In genomic region chr2:24327988-24328387, GRCh38 we compare ENCODE assay signal across 16 cellular contexts. TPM values are rescaled to one million over a fixed set of nuclear protein-coding genes. Genes with fewer than 3 reads are reported as not detected.
DNase-seq lines count a peak whose midpoint lies in the region; ATAC-seq, FAIRE-seq and TF ChIP-seq lines count a peak whose summit lies in the region.
"Had no signal": no experiment of that assay in that cellular context is flagged by ENCODE, and none has a peak within 500 bp of the region (broad histone marks: within the 10 kb centered on the region; RNA-seq: fewer than 3 reads in every experiment).

No MANE protein-coding gene starts in this region.

- no peak overlapping the region for H3K27ac Mint-ChIP-seq in neural progenitor cell
- H3K27ac Mint-ChIP-seq: activated CD4-positive, alpha-beta T cell treated with anti-CD3 and anti-CD28 coated beads, Interleukin-2, amount 10 ng/mL, durations not matched to agents 24 days and 14 days had no signal

- no peaks in the 10 kb centered on the region for H3F3A ChIP-seq in neural progenitor cell (ENCODE audit: low read depth)

- no peaks in the 10 kb centered on the region for H3K9me3 ChIP-seq in endothelial cell of umbilical vein (replicated peaks; ENCODE audit: control insufficient read depth, insufficient read depth, low read length)
- no peaks in the 10 kb centered on the region for H3K9me3 ChIP-seq in neural progenitor cell (ENCODE audit: low read depth)
- H3K9me3 ChIP-seq: testis had no signal

- TF ChIP-seq CTCF in endothelial cell of umbilical vein (IDR thresholded peaks at IDR 0.05; ENCODE audit: extremely low read depth in 1 of 2, insufficient read depth in 1 of 2, low read depth in 1 of 2, low read length in 2 of 2) (no peak), neural progenitor cell (IDR thresholded peaks at IDR 0.05) (no peak)

- H4K20me1 ChIP-seq in endothelial cell of umbilical vein (replicated peaks; ENCODE audit: control insufficient read depth, extremely low read depth, insufficient read depth, low read length) (no peaks in the 10 kb centered on the region), neural progenitor cell (ENCODE audit: low read depth) (no peaks in the 10 kb centered on the region)

- dilution Hi-C loops in endothelial cell of umbilical vein (cut with MboI; ENCODE audit: extremely low pct_ligation_motif_present, low sequenced_read_pairs), result no loop called here

- intact Hi-C loops in endothelial cell of umbilical vein (cut with micrococcal nuclease) (no loop called here), posterior vena cava (cut with DNase I) (no loop called here)

- H3K36me3 Mint-ChIP-seq in neural progenitor cell, result no peaks in the 10 kb centered on the region

- H3K27ac ChIP-seq in endothelial cell of umbilical vein (ENCODE audit: insufficient read depth, low read depth, low read length) (no peak overlapping the region), neural progenitor cell (no peak overlapping the region)
- H3K27ac ChIP-seq: testis had no signal

- H3K4me1 ChIP-seq in endothelial cell of umbilical vein (ENCODE audit: control insufficient read depth, extremely low read depth, insufficient read depth, low read length), result peaks cover 21% of the 10 kb centered on the region
- peaks cover 6% of the 10 kb centered on the region for H3K4me1 ChIP-seq in neural progenitor cell

- H3K27me3 ChIP-seq in endothelial cell of umbilical vein (ENCODE audit: control insufficient read depth in 2 of 2, insufficient read depth in 2 of 2, low read length in 2 of 2) (no peaks in the 10 kb centered on the region), neural progenitor cell (no peaks in the 10 kb centered on the region)
- H3K27me3 ChIP-seq: testis had no signal

- no peak overlapping the region for H2AFZ ChIP-seq in endothelial cell of umbilical vein (ENCODE audit: low read depth, low read length)
- H2AFZ ChIP-seq in neural progenitor cell (replicated peaks), result no peak overlapping the region

- CTCF ChIA-PET in endothelial cell of umbilical vein (lab: Charles Lee), result interaction anchor here (0.8 to 0.9 kb wide), 4 partner anchors 43 to 893 kb away, joined by 3 read pairs; no protein-coding TSS in a partner anchor

- H3K27me3 Mint-ChIP-seq in neural progenitor cell (ENCODE audit: insufficient read depth, low read depth), result no peaks in the 10 kb centered on the region
- H3K27me3 Mint-ChIP-seq: activated CD4-positive, alpha-beta T cell treated with anti-CD3 and anti-CD28 coated beads, Interleukin-2, amount 10 ng/mL, durations not matched to agents 24 days and 14 days had no signal

- H3K79me2 ChIP-seq in endothelial cell of umbilical vein (ENCODE audit: control insufficient read depth, insufficient read depth, low read length) (peaks cover 29% of the 10 kb centered on the region), neural progenitor cell (ENCODE audit: low read depth) (no peaks in the 10 kb centered on the region)

- no peaks in the 10 kb centered on the region for H3K9me3 Mint-ChIP-seq in neural progenitor cell
- H3K9me3 Mint-ChIP-seq: activated CD4-positive, alpha-beta T cell treated with anti-CD3 and anti-CD28 coated beads, Interleukin-2, amount 10 ng/mL, durations not matched to agents 24 days and 14 days had no signal

- TF ChIP-seq POLR2A in GM12891 (IDR thresholded peaks at IDR 0.05; ENCODE audit: low read depth, low read length), result no peak
- no peak for TF ChIP-seq POLR2A in endothelial cell of umbilical vein (IDR thresholded peaks at IDR 0.05; ENCODE audit: low read depth, low read length)

- POLR2A ChIA-PET in endothelial cell of umbilical vein (lab: Charles Lee), result no interaction called here

- H3K4me3 Mint-ChIP-seq in neural progenitor cell, result no peak overlapping the region
- H3K4me3 Mint-ChIP-seq: activated CD4-positive, alpha-beta T cell treated with anti-CD3 and anti-CD28 coated beads, Interleukin-2, amount 10 ng/mL, durations not matched to agents 24 days and 14 days had no signal

- H3K36me3 ChIP-seq in endothelial cell of umbilical vein (ENCODE audit: control insufficient read depth in 2 of 2, extremely low read depth in 1 of 2, insufficient read depth in 2 of 2, low read length in 2 of 2) (no peaks in the 10 kb centered on the region), neural progenitor cell (no peaks in the 10 kb centered on the region)

- ATAC-seq in HG02763 (IDR thresholded peaks at IDR 0.05; ENCODE audit: unreplicated experiment), result no peak
- ATAC-seq: Panc1 had no signal

- BruUV-seq in endothelial cell of umbilical vein (replicated peaks; lab: Mats Ljungman, UMichigan), result no TSS peak

- FAIRE-seq in GM12891 (lab: Jason Lieb, UNC), result peak; percentile 70
- FAIRE-seq in endothelial cell of umbilical vein (lab: Jason Lieb, UNC), result no peak
- FAIRE-seq: endometrium had no signal

- H3K9me1 ChIP-seq in endothelial cell of umbilical vein (replicated peaks; ENCODE audit: control insufficient read depth, extremely low read depth, insufficient read depth, low read length), result no peaks in the 10 kb centered on the region

- no peak overlapping the region for H3K4me2 ChIP-seq in endothelial cell of umbilical vein (ENCODE audit: insufficient read depth, low read length)
- H3K4me2 ChIP-seq in neural progenitor cell, result peak overlapping the region; percentile 31

- DNase-seq in GM12891 (ENCODE audit: insufficient read length, low spot score) (no peak), NCI-H2227 (lab: John Stamatoyannopoulos, UW; ENCODE audit: unreplicated experiment) (peak; percentile 10), endothelial cell of umbilical vein (ENCODE audit: low read depth, low spot score) (peak; percentile 31), neural progenitor cell (ENCODE audit: low spot score) (peak; percentile 45), posterior vena cava (ENCODE audit: low spot score) (no peak), iPS-NIHi7 (ENCODE audit: extremely low spot score) (no peak)
- DNase-seq: activated CD4-positive, alpha-beta T cell treated with anti-CD3 and anti-CD28 coated beads, Interleukin-2, amount 10 ng/mL, durations not matched to agents 24 days and 14 days; activated naive CD4-positive, alpha-beta T cell; GDM1; NCI-H146; NCI-H510A; posterior cingulate gyrus; testis had no signal

- H3K9ac ChIP-seq in endothelial cell of umbilical vein (replicated peaks; ENCODE audit: extremely low read depth, insufficient read depth, low read length) (no peak overlapping the region), neural progenitor cell (no peak overlapping the region)

- H3K4me3 ChIP-seq in endothelial cell of umbilical vein (replicated peaks in 1 of 3; ENCODE audit: insufficient read depth in 1 of 3, low read depth in 1 of 3, low read length in 3 of 3) (no peak overlapping the region), neural progenitor cell (no peak overlapping the region)
- H3K4me3 ChIP-seq: testis had no signal

- H3K4me1 Mint-ChIP-seq in neural progenitor cell, result peaks cover 5% of the 10 kb centered on the region

TF ChIP-seq in GM12891, 5 proteins besides CTCF, POLR2A, EP300 and RAD21:
- TF ChIP-seq POU2F2 (IDR thresholded peaks at IDR 0.05; ENCODE audit: low read depth, low read length), result no peak
- no peak for TF ChIP-seq POLR2AphosphoS5 (IDR thresholded peaks at IDR 0.05; ENCODE audit: low read depth, low read length)
- TF ChIP-seq PAX5 (IDR thresholded peaks at IDR 0.05; ENCODE audit: insufficient read depth, low read length, severe bottlenecking), result no peak
- TF ChIP-seq TAF1 (IDR thresholded peaks at IDR 0.05; ENCODE audit: low read depth, low read length), result no peak
- TF ChIP-seq SPI1 (IDR thresholded peaks at IDR 0.05; ENCODE audit: low read depth, low read length), result no peak

TF ChIP-seq in endothelial cell of umbilical vein, 7 proteins besides CTCF, POLR2A, EP300 and RAD21:
- TF ChIP-seq GATA2 (IDR thresholded peaks at IDR 0.05; ENCODE audit: insufficient read depth, insufficient read length, low read depth, low read length), result no peak
- TF ChIP-seq FOS (IDR thresholded peaks at IDR 0.05; ENCODE audit: borderline replicate concordance, insufficient read depth, low read length), result no peak
- TF ChIP-seq EZH2 (IDR thresholded peaks at IDR 0.05; ENCODE audit: borderline replicate concordance, low read depth, low read length, severe bottlenecking), result no peak
- TF ChIP-seq POLR2AphosphoS5 (IDR thresholded peaks at IDR 0.05; ENCODE audit: insufficient read depth, low read depth, low read length), result no peak
- no peak for TF ChIP-seq MYC (IDR thresholded peaks at IDR 0.05; ENCODE audit: low read depth, low read length)
- no peak for TF ChIP-seq JUN (IDR thresholded peaks at IDR 0.05; ENCODE audit: borderline replicate concordance, insufficient read depth, insufficient read length, low read depth)
- TF ChIP-seq MAX (IDR thresholded peaks at IDR 0.05; ENCODE audit: insufficient read depth, insufficient read length), result no peak
TF ChIP-seq in endothelial cell of umbilical vein: peak in this region for 0.

RNA-seq across cellular contexts. Expression of gene ITSN2, which starts 32.3 kb away (rescaled TPM):
- polyA plus RNA-seq in GM12891 (2012; ENCODE audit: low read depth, missing spikeins), result 26.9 TPM
- total RNA-seq in endothelial cell of umbilical vein (56.8 and 60.1 TPM in 2 replicates), neural progenitor cell (ENCODE audit: low replicate concordance) (9.0 and 10.4 TPM in 2 replicates), posterior vena cava (10 to 100 TPM; 57.7 to 77.0 TPM)
- polyA plus RNA-seq in endothelial cell of umbilical vein, result 29.2 and 30.5 TPM in 2 replicates
- polyA plus RNA-seq in endothelial cell of umbilical vein (2011; cell fraction: cytosol; rRNA removed), result 21.5 and 22.4 TPM in 2 replicates
- polyA plus RNA-seq in endothelial cell of umbilical vein (2011; cell fraction: nucleus; rRNA removed), result 110 and 118 TPM in 2 replicates
- polyA plus RNA-seq in endothelial cell of umbilical vein (2012), result 31.2 and 35.8 TPM in 2 replicates
- 80.1 and 100 TPM in 2 replicates for polyA minus RNA-seq in endothelial cell of umbilical vein
- polyA minus RNA-seq in endothelial cell of umbilical vein (2011; cell fraction: cytosol; rRNA and poly(A)+ RNA removed), result 15.6 TPM
- 83.8 and 137 TPM in 2 replicates for polyA minus RNA-seq in endothelial cell of umbilical vein (2011; cell fraction: nucleus; rRNA and poly(A)+ RNA removed)

Comparison
In these comparisons a context has a peak if more than half of its experiments do, and no peak if none do; other contexts are left out.
1. DNase-seq: peak in NCI-H2227 (single experiment), endothelial cell of umbilical vein (single experiment) and neural progenitor cell (single experiment); none in GM12891 (single experiment), posterior vena cava (single experiment) and iPS-NIHi7 (single experiment).